In the genomic region with DNA sequence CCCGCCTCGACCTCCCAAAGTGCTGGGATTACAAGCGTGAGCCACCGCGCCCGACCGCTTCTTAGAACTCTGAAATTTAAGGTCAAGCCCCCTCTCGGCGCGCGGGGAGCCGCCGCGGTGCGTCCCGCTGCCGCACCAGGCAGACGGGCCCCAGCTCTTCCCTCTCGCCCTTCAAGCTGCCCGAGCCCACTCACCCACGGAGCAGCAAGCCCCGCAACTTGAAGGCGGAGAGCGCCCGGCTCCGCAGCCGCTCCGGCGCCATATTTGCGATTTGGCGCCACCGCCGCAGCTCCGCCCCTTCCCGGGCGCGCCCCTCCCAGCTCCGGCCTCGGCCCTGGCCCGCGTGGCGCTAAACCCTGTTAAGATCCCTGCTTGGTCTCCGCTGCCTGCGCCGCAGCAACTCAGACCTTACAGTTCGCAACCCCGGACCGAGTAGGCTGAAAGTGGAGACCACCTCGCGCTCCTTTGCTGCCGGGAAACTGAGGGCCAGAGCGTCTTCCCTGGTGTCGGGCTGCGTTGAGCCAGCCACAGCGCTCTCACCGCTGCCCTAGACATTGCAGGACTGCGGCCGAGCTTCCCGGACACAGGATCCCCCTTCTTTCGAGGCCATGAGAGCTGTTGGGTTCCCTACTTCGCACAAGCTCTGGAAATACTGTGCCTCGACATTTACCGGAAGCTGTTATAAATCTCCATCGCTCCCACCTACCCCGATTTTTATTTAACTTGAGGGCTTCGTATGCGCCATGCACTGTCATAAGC, we compare ENCODE assay signal across 8 cellular contexts. TPM values are rescaled to one million over a fixed set of nuclear protein-coding genes. Genes with fewer than 3 reads are reported as not detected.
DNase-seq lines count a peak whose midpoint lies in the region; ATAC-seq, FAIRE-seq and TF ChIP-seq lines count a peak whose summit lies in the region.

A gene with protein sequence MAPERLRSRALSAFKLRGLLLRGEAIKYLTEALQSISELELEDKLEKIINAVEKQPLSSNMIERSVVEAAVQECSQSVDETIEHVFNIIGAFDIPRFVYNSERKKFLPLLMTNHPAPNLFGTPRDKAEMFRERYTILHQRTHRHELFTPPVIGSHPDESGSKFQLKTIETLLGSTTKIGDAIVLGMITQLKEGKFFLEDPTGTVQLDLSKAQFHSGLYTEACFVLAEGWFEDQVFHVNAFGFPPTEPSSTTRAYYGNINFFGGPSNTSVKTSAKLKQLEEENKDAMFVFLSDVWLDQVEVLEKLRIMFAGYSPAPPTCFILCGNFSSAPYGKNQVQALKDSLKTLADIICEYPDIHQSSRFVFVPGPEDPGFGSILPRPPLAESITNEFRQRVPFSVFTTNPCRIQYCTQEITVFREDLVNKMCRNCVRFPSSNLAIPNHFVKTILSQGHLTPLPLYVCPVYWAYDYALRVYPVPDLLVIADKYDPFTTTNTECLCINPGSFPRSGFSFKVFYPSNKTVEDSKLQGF (minus strand): TSS at position 273 of the 759 bp plus-strand sequence. CDS start 11 bp downstream, at position 262.

- peaks cover 33% of the 10 kb centered on the region for H3K4me1 Mint-ChIP-seq in activated CD8-positive, alpha-beta T cell treated with anti-CD3 and anti-CD28 coated beads for 36 hours (ENCODE audit: low read depth)

- peak within 1 kb of the TSS; percentile 91 for H3K27ac Mint-ChIP-seq in activated CD8-positive, alpha-beta T cell treated with anti-CD3 and anti-CD28 coated beads for 36 hours

- DNase-seq in C1 segment of cervical spinal cord (lab: John Stamatoyannopoulos, UW) (peak in 13 of 14 donors; percentile 4 to 76 (median 54)), GM19239 (ENCODE audit: insufficient read length, low spot score) (peak; percentile 65), NCI-H748 treated with DMSO at 0.1 percent for 48 hours (lab: John Stamatoyannopoulos, UW) (peak; percentile 48), lung microvascular endothelial cell (ENCODE audit: low read depth in 2 of 2) (peak; percentile 60 to 68)
- DNase-seq in activated CD8-positive, alpha-beta T cell treated with anti-CD3 and anti-CD28 coated beads for 36 hours = peak; percentile 83
- peak; percentile 60 for DNase-seq in effector CD4-positive, alpha-beta T cell
- DNase-seq in stimulated activated CD4-positive, alpha-beta T cell treated with anti-CD3 and anti-CD28 coated beads, TNF-alpha, amount 100 ng/mL, for 4 hours (ENCODE audit: low read depth in 3 of 3) = peak; percentile 50 to 75 (median 63)

- H3K9me3 Mint-ChIP-seq in activated CD8-positive, alpha-beta T cell treated with anti-CD3 and anti-CD28 coated beads for 36 hours = no peaks in the 10 kb centered on the region

- peak within 1 kb of the TSS; percentile 92 for H3K4me3 Mint-ChIP-seq in activated CD8-positive, alpha-beta T cell treated with anti-CD3 and anti-CD28 coated beads for 36 hours

- TF ChIP-seq CTCF in activated CD8-positive, alpha-beta T cell treated with anti-CD3 and anti-CD28 coated beads for 36 hours (IDR thresholded peaks at IDR 0.05) = no peak

- CTCF ChIA-PET in activated CD8-positive, alpha-beta T cell treated with anti-CD3 and anti-CD28 coated beads for 36 hours (lab: Charles Lee) = interaction anchor here (0.8 to 1.5 kb wide), 5 partner anchors 54 to 174 kb away, joined by 3 to 9 read pairs (median 4); partner anchors contain the start of genes DNAAF2 and KLHDC2

- ATAC-seq in HG03442 (IDR thresholded peaks at IDR 0.05; ENCODE audit: unreplicated experiment) = peak; percentile 80
- ATAC-seq in activated CD8-positive, alpha-beta T cell treated with anti-CD3 and anti-CD28 coated beads for 36 hours = peak; percentile 87

- H3K27me3 Mint-ChIP-seq in activated CD8-positive, alpha-beta T cell treated with anti-CD3 and anti-CD28 coated beads for 36 hours = no peaks in the 10 kb centered on the region

- FAIRE-seq in GM19239 (lab: Jason Lieb, UNC) = peak; percentile 77

- POLR2A ChIA-PET in activated CD8-positive, alpha-beta T cell treated with anti-CD3 and anti-CD28 coated beads for 36 hours (lab: Charles Lee) = interaction anchor here (0.6 to 2.2 kb wide), 8 partner anchors 9 to 164 kb away, joined by 3 to 18 read pairs (median 3); partner anchors contain the start of genes KLHDC2, MGAT2, NEMF and RPL36AL

- peaks cover 20% of the 10 kb centered on the region for H3K36me3 Mint-ChIP-seq in activated CD8-positive, alpha-beta T cell treated with anti-CD3 and anti-CD28 coated beads for 36 hours (ENCODE audit: low read depth)

- intact Hi-C loops in activated CD8-positive, alpha-beta T cell treated with anti-CD3 and anti-CD28 coated beads for 36 hours (cut with micrococcal nuclease) = loop anchor here (2.0 kb wide), 1 partner anchor 79 kb away; no protein-coding TSS in a partner anchor

RNA-seq across cellular contexts. Expression of the gene that starts here (rescaled TPM):
- total RNA-seq in activated CD8-positive, alpha-beta T cell treated with anti-CD3 and anti-CD28 coated beads for 36 hours = 10 to 100 TPM; 36.3 to 36.5 TPM
- total RNA-seq in lung microvascular endothelial cell = 3.8 and 6.3 TPM in 2 replicates

Comparison
In these comparisons a context has a peak if more than half of its experiments do, and no peak if none do; other contexts are left out.
1. Peak in every context shown above with its lines: DNase-seq and ATAC-seq.